In the genomic region with DNA sequence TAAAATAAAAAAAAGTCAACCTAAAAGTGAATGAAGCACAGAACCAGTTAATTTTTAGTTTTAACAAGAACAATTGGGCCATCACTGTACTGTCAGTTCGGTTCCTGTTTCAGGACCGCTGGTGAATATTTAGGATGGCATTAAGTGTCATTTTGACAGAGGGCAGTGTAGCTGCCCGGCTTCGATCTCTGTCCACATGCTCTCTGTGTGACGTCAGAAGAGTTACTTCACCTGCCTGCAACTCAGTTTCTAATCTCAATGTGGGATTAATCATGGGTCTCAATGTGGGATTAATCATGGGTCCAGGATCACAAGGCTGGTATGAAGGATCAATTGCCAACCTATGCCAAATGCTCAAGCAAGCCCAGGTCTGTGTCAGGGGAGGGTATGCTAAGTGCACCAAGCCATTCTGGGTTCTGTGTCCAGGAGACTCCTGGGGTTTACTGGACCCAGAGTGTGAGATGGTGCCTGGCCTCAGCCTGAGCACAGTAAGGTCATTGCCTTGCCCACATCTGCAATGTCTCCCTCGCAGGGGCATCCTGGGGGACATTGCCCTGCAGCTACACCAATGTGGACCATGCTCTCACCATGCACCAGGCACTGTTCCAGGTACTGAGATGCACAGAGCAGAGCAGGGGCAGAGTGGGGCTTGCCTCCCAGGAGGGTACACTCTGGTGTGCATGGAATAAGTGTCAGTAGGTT, we compare ENCODE assay signal across 35 cellular contexts. TPM values are rescaled to one million over a fixed set of nuclear protein-coding genes. Genes with fewer than 3 reads are reported as not detected.
"Had no signal": no experiment of that assay in that cellular context is flagged by ENCODE, and none has a peak within 500 bp of the region (broad histone marks: within the 10 kb centered on the region; RNA-seq: fewer than 3 reads in every experiment).

No MANE protein-coding gene starts in this region.

- H3K4me1 Mint-ChIP-seq: activated B cell treated with CpG ODN at 0.5 μM for 24 hours; activated CD4-positive, alpha-beta T cell treated with anti-CD3 and anti-CD28 coated beads, Interleukin-2, amount 10 ng/mL, durations not matched to agents 24 days and 14 days; activated naive CD4-positive, alpha-beta T cell treated with anti-CD3 and anti-CD28 coated beads, Interleukin-2, amount 10 ng/mL, durations not matched to agents 7 days and 5 days; activated naive CD4-positive, alpha-beta T cell treated with anti-CD3 and anti-CD28 coated beads, Interleukin-2, amount 50 U/mL, for 24 hours; activated naive CD8-positive, alpha-beta T cell treated with anti-CD3 and anti-CD28 coated beads, Interleukin-2, amount 10 ng/mL, durations not matched to agents 7 days and 5 days; activated naive CD8-positive, alpha-beta T cell treated with anti-CD3 and anti-CD28 coated beads, Interleukin-2, amount 50 U/mL, for 24 hours; activated T-helper 17 cell treated with anti-CD3 and anti-CD28 coated beads, Interleukin-2, amount 50 U/mL, for 72 hours had no signal

- H3K27ac ChIP-seq: ascending aorta, cardiac muscle cell, VCaP had no signal

- H3K4me3 ChIP-seq: ascending aorta, cardiac muscle cell had no signal

- H3K9me3 ChIP-seq: ascending aorta had no signal

- H3K27ac Mint-ChIP-seq: activated B cell treated with CpG ODN at 0.5 μM for 24 hours; activated CD4-positive, alpha-beta memory T cell treated with anti-CD3 and anti-CD28 coated beads for 36 hours; activated CD4-positive, alpha-beta T cell treated with anti-CD3 and anti-CD28 coated beads, Interleukin-2, amount 10 ng/mL, durations not matched to agents 24 days and 14 days; activated CD8-positive, alpha-beta T cell treated with anti-CD3 and anti-CD28 coated beads for 36 hours; activated naive CD4-positive, alpha-beta T cell treated with anti-CD3 and anti-CD28 coated beads, Interleukin-2, amount 10 ng/mL, durations not matched to agents 7 days and 5 days; activated naive CD4-positive, alpha-beta T cell treated with anti-CD3 and anti-CD28 coated beads, Interleukin-2, amount 50 U/mL, for 24 hours; activated naive CD8-positive, alpha-beta T cell; activated naive CD8-positive, alpha-beta T cell treated with anti-CD3 and anti-CD28 coated beads, Interleukin-2, amount 10 ng/mL, durations not matched to agents 7 days and 5 days; activated naive CD8-positive, alpha-beta T cell treated with anti-CD3 and anti-CD28 coated beads, Interleukin-2, amount 50 U/mL, for 24 hours; activated T-cell treated with anti-CD3 and anti-CD28 coated beads, Interleukin-2, amount 50 U/mL, for 72 hours; activated T-helper 1 cell treated with anti-CD3 and anti-CD28 coated beads, Interleukin-12 subunit alpha, Interleukin-12 subunit beta, Interleukin-2, Interleukin-4 antibody, amounts not matched to agents 30 ng/mL and 10 ng/mL and 1 ng/mL, durations not matched to agents 14 hours and 24 hours and 36 hours; activated T-helper 17 cell treated with anti-CD3 and anti-CD28 coated beads, Interleukin-2, amount 50 U/mL, for 72 hours; T-helper 1 cell treated with Interleukin-12 subunit alpha and Interleukin-12 subunit beta and Interleukin-4 antibody, amounts not matched to agents 30 μg/mL and 1 μg/mL, for 36 hours; T-helper 2 cell treated with Interferon-gamma antibody and Interleukin-4, amounts not matched to agents 5 μg/mL and 100 μg/mL, for 36 hours had no signal

- H3K9me3 Mint-ChIP-seq: activated B cell treated with CpG ODN at 0.5 μM for 24 hours; activated CD4-positive, alpha-beta memory T cell treated with anti-CD3 and anti-CD28 coated beads for 36 hours; activated CD4-positive, alpha-beta T cell treated with anti-CD3 and anti-CD28 coated beads, Interleukin-2, amount 10 ng/mL, durations not matched to agents 24 days and 14 days; activated CD8-positive, alpha-beta T cell treated with anti-CD3 and anti-CD28 coated beads for 36 hours; activated naive CD4-positive, alpha-beta T cell treated with anti-CD3 and anti-CD28 coated beads, Interleukin-2, amount 10 ng/mL, durations not matched to agents 7 days and 5 days; activated naive CD4-positive, alpha-beta T cell treated with anti-CD3 and anti-CD28 coated beads, Interleukin-2, amount 50 U/mL, for 24 hours; activated naive CD8-positive, alpha-beta T cell treated with anti-CD3 and anti-CD28 coated beads, Interleukin-2, amount 10 ng/mL, durations not matched to agents 7 days and 5 days; activated naive CD8-positive, alpha-beta T cell treated with anti-CD3 and anti-CD28 coated beads, Interleukin-2, amount 50 U/mL, for 24 hours; activated T-cell treated with anti-CD3 and anti-CD28 coated beads, Interleukin-2, amount 50 U/mL, for 4 hours; activated T-cell treated with anti-CD3 and anti-CD28 coated beads, Interleukin-2, amount 50 U/mL, for 72 hours; activated T-helper 1 cell treated with anti-CD3 and anti-CD28 coated beads, Interleukin-12 subunit alpha, Interleukin-12 subunit beta, Interleukin-2, Interleukin-4 antibody, amounts not matched to agents 30 ng/mL and 10 ng/mL and 1 ng/mL, durations not matched to agents 14 hours and 24 hours and 36 hours; activated T-helper 17 cell treated with anti-CD3 and anti-CD28 coated beads, Interleukin-2, amount 50 U/mL, for 72 hours; brain; T-helper 1 cell treated with Interleukin-12 subunit alpha and Interleukin-12 subunit beta and Interleukin-4 antibody, amounts not matched to agents 30 μg/mL and 1 μg/mL, for 36 hours; T-helper 2 cell treated with Interferon-gamma antibody and Interleukin-4, amounts not matched to agents 5 μg/mL and 100 μg/mL, for 36 hours had no signal

- H3K4me3 Mint-ChIP-seq: activated B cell treated with CpG ODN at 0.5 μM for 24 hours; activated CD4-positive, alpha-beta memory T cell treated with anti-CD3 and anti-CD28 coated beads for 36 hours; activated CD4-positive, alpha-beta T cell treated with anti-CD3 and anti-CD28 coated beads, Interleukin-2, amount 10 ng/mL, durations not matched to agents 24 days and 14 days; activated CD8-positive, alpha-beta T cell treated with anti-CD3 and anti-CD28 coated beads for 36 hours; activated naive CD4-positive, alpha-beta T cell treated with anti-CD3 and anti-CD28 coated beads, Interleukin-2, amount 10 ng/mL, durations not matched to agents 7 days and 5 days; activated naive CD4-positive, alpha-beta T cell treated with anti-CD3 and anti-CD28 coated beads, Interleukin-2, amount 50 U/mL, for 24 hours; activated naive CD8-positive, alpha-beta T cell; activated naive CD8-positive, alpha-beta T cell treated with anti-CD3 and anti-CD28 coated beads, Interleukin-2, amount 10 ng/mL, durations not matched to agents 7 days and 5 days; activated naive CD8-positive, alpha-beta T cell treated with anti-CD3 and anti-CD28 coated beads, Interleukin-2, amount 50 U/mL, for 24 hours; activated T-cell treated with anti-CD3 and anti-CD28 coated beads, Interleukin-2, amount 50 U/mL, for 4 hours; activated T-cell treated with anti-CD3 and anti-CD28 coated beads, Interleukin-2, amount 50 U/mL, for 72 hours; activated T-helper 1 cell treated with anti-CD3 and anti-CD28 coated beads, Interleukin-12 subunit alpha, Interleukin-12 subunit beta, Interleukin-2, Interleukin-4 antibody, amounts not matched to agents 30 ng/mL and 10 ng/mL and 1 ng/mL, durations not matched to agents 14 hours and 24 hours and 36 hours; activated T-helper 17 cell treated with anti-CD3 and anti-CD28 coated beads, Interleukin-2, amount 50 U/mL, for 72 hours; brain; T-helper 1 cell treated with Interleukin-12 subunit alpha and Interleukin-12 subunit beta and Interleukin-4 antibody, amounts not matched to agents 30 μg/mL and 1 μg/mL, for 36 hours; T-helper 2 cell treated with Interferon-gamma antibody and Interleukin-4, amounts not matched to agents 5 μg/mL and 100 μg/mL, for 36 hours had no signal

- H3K36me3 ChIP-seq: ascending aorta, cardiac muscle cell had no signal

- H3K4me1 ChIP-seq: ascending aorta had no signal

- H3K27me3 ChIP-seq: ascending aorta had no signal

- H3K36me3 Mint-ChIP-seq: activated CD4-positive, alpha-beta memory T cell treated with anti-CD3 and anti-CD28 coated beads for 36 hours; activated naive CD4-positive, alpha-beta T cell treated with anti-CD3 and anti-CD28 coated beads, Interleukin-2, amount 10 ng/mL, durations not matched to agents 7 days and 5 days; activated naive CD4-positive, alpha-beta T cell treated with anti-CD3 and anti-CD28 coated beads, Interleukin-2, amount 50 U/mL, for 24 hours; activated naive CD8-positive, alpha-beta T cell; activated naive CD8-positive, alpha-beta T cell treated with anti-CD3 and anti-CD28 coated beads, Interleukin-2, amount 10 ng/mL, durations not matched to agents 7 days and 5 days; brain had no signal

- ATAC-seq: activated CD8-positive, alpha-beta T cell treated with anti-CD3 and anti-CD28 coated beads for 36 hours; activated naive CD8-positive, alpha-beta T cell treated with anti-CD3 and anti-CD28 coated beads, Interleukin-2, amount 50 U/mL, for 24 hours; activated T-cell treated with anti-CD3 and anti-CD28 coated beads, Interleukin-2, amount 50 U/mL, for 4 hours; activated T-cell treated with anti-CD3 and anti-CD28 coated beads, Interleukin-2, amount 50 U/mL, for 72 hours; activated T-helper 17 cell treated with anti-CD3 and anti-CD28 coated beads, Interleukin-2, amount 50 U/mL, for 72 hours had no signal

- DNase-seq: activated B cell treated with CpG ODN at 0.5 μM for 24 hours; activated CD4-positive, alpha-beta memory T cell treated with anti-CD3 and anti-CD28 coated beads for 36 hours; activated CD4-positive, alpha-beta T cell treated with anti-CD3 and anti-CD28 coated beads for 4 hours; activated CD4-positive, alpha-beta T cell treated with anti-CD3 and anti-CD28 coated beads, Interleukin-2, amount 10 ng/mL, durations not matched to agents 24 days and 14 days; activated CD4-positive, alpha-beta T cell treated with anti-CD3 and anti-CD28 coated beads, Interleukin-2, amount 50 U/mL, for 1 hour; activated CD4-positive, alpha-beta T cell treated with anti-CD3 and anti-CD28 coated beads, Interleukin-2, amount 50 U/mL, for 4 hours; activated CD4-positive, CD25-positive, alpha-beta regulatory T cell treated with anti-CD3 and anti-CD28 coated beads, Interleukin-2, amount 50 U/mL, for 72 hours; activated CD8-positive, alpha-beta memory T cell treated with anti-CD3 and anti-CD28 coated beads, Interleukin-2, amount 50 U/mL, for 4 hours; activated CD8-positive, alpha-beta T cell treated with anti-CD3 and anti-CD28 coated beads for 36 hours; activated effector memory CD4-positive, alpha-beta T cell treated with anti-CD3 and anti-CD28 coated beads, Interleukin-2, amount 50 U/mL, for 16 hours; activated naive CD4-positive, alpha-beta T cell treated with anti-CD3 and anti-CD28 coated beads, Interleukin-2, amount 10 ng/mL, durations not matched to agents 7 days and 5 days; activated naive CD4-positive, alpha-beta T cell treated with Interleukin-2 at 50 U/mL for 16 hours; activated naive CD8-positive, alpha-beta T cell treated with anti-CD3 and anti-CD28 coated beads, Interleukin-2, amount 10 ng/mL, durations not matched to agents 7 days and 5 days; activated naive CD8-positive, alpha-beta T cell treated with anti-CD3 and anti-CD28 coated beads, Interleukin-2, amount 50 U/mL, for 24 hours; activated T-cell treated with anti-CD3 and anti-CD28 coated beads for 4 hours; activated T-cell treated with anti-CD3 and anti-CD28 coated beads, Interleukin-2, amount 50 U/mL, for 1 hour; activated T-cell treated with anti-CD3 and anti-CD28 coated beads, Interleukin-2, amount 50 U/mL, for 4 hours; activated T-cell treated with anti-CD3 and anti-CD28 coated beads, Interleukin-2, amount 50 U/mL, for 72 hours; amygdala; central memory CD4-positive, alpha-beta T cell; T-helper 1 cell; T-helper 2 cell; T-helper 9 cell had no signal

RNA-seq across cellular contexts. Expression of a gene that starts 8.1 kb away (rescaled TPM):
- total RNA-seq: activated B cell treated with CpG ODN at 0.5 μM for 24 hours; activated CD4-positive, alpha-beta memory T cell treated with anti-CD3 and anti-CD28 coated beads for 36 hours; activated CD4-positive, alpha-beta T cell treated with anti-CD3 and anti-CD28 coated beads, Interleukin-2, amount 10 ng/mL, durations not matched to agents 24 days and 14 days; activated CD8-positive, alpha-beta memory T cell treated with anti-CD3 and anti-CD28 coated beads for 36 hours; activated CD8-positive, alpha-beta T cell treated with anti-CD3 and anti-CD28 coated beads for 36 hours; activated naive CD8-positive, alpha-beta T cell treated with anti-CD3 and anti-CD28 coated beads, Interleukin-2, amount 10 ng/mL, durations not matched to agents 7 days and 5 days; activated T-cell treated with anti-CD3 and anti-CD28 coated beads, Interleukin-2, amount 50 U/mL, for 4 hours; activated T-cell treated with anti-CD3 and anti-CD28 coated beads, Interleukin-2, amount 50 U/mL, for 72 hours; activated T-helper 1 cell treated with anti-CD3 and anti-CD28 coated beads, Interleukin-12 subunit alpha, Interleukin-12 subunit beta, Interleukin-2, Interleukin-4 antibody, amounts not matched to agents 30 ng/mL and 10 ng/mL and 1 ng/mL, durations not matched to agents 14 hours and 24 hours and 36 hours; activated T-helper 17 cell treated with anti-CD3 and anti-CD28 coated beads, Interleukin-2, amount 50 U/mL, for 72 hours; ascending aorta; bronchial epithelial cell; cardiac muscle cell had no signal
